In genomic region chr1:16608838-16609560, GRCh38 we compare ENCODE assay signal across 20 cellular contexts. TPM values are rescaled to one million over a fixed set of nuclear protein-coding genes. Genes with fewer than 3 reads are reported as not detected.
DNase-seq lines count a peak whose midpoint lies in the region; ATAC-seq, FAIRE-seq and TF ChIP-seq lines count a peak whose summit lies in the region.
"Had no signal": no experiment of that assay in that cellular context is flagged by ENCODE, and none has a peak within 500 bp of the region (broad histone marks: within the 10 kb centered on the region; RNA-seq: fewer than 3 reads in every experiment).

No MANE protein-coding gene starts in this region.

- no peak for TF ChIP-seq EP300 in K562 (IDR thresholded peaks at IDR 0.05; ENCODE audit: low read length)

- H3K9ac ChIP-seq in K562 (ENCODE audit: insufficient read depth in 1 of 2, low read depth in 2 of 2, low read length in 2 of 2) = no peak overlapping the region
- no peak overlapping the region for H3K9ac ChIP-seq in liver (ENCODE audit: low read depth in 1 of 2, low read length in 2 of 2)

- peaks cover 13 to 19% of the 10 kb centered on the region in 2 experiments for H3K4me1 ChIP-seq in K562 (replicated peaks in 1 of 2; ENCODE audit: control insufficient read depth in 2 of 2, insufficient read depth in 2 of 2, low read length in 2 of 2)
- peaks cover 13 to 52% (median 36%) of the 10 kb centered on the region in 4 donors for H3K4me1 ChIP-seq in liver (ENCODE audit: control insufficient read depth in 4 of 4, insufficient read depth in 4 of 4, low read length in 3 of 4)
- peaks cover 31% of the 10 kb centered on the region for H3K4me1 ChIP-seq in vagina

- H3K27me3 ChIP-seq in K562 (ENCODE audit: control insufficient read depth in 2 of 2, insufficient read depth in 2 of 2, low read length in 2 of 2) (no peaks in the 10 kb centered on the region), liver (ENCODE audit: control insufficient read depth in 4 of 4, insufficient read depth in 4 of 4, low read length in 3 of 4) (no peaks in the 10 kb centered on the region), vagina (no peaks in the 10 kb centered on the region)

- H4K20me1 ChIP-seq in K562 (replicated peaks; ENCODE audit: control insufficient read depth, insufficient read depth, low read length) = no peaks in the 10 kb centered on the region; the same call in 1 of the 2 replicates

- no peak overlapping the region for H3K27ac Mint-ChIP-seq in natural killer cell treated with Interleukin-12 subunit alpha and Interleukin-12 subunit beta and Interleukin-15 and Interleukin-18, amount 100 ng/mL, for 72 hours
- no peak overlapping the region for H3K27ac Mint-ChIP-seq in natural killer cell
- H3K27ac Mint-ChIP-seq: CD14-positive monocyte had no signal

- intact Hi-C loops in natural killer cell (cut with micrococcal nuclease) = no loop called here
- intact Hi-C loops in K562 (cut with micrococcal nuclease) = no loop called here
- intact Hi-C loops in vagina (cut with DNase I) = no loop called here

- H3K4me3 Mint-ChIP-seq in natural killer cell treated with Interleukin-12 subunit alpha and Interleukin-12 subunit beta and Interleukin-15 and Interleukin-18, amount 100 ng/mL, for 72 hours = no peak overlapping the region
- H3K4me3 Mint-ChIP-seq in natural killer cell = no peak overlapping the region
- H3K4me3 Mint-ChIP-seq: CD14-positive monocyte had no signal

- H3K9me3 Mint-ChIP-seq in natural killer cell treated with Interleukin-12 subunit alpha and Interleukin-12 subunit beta and Interleukin-15 and Interleukin-18, amount 100 ng/mL, for 72 hours = no peaks in the 10 kb centered on the region
- no peaks in the 10 kb centered on the region for H3K9me3 Mint-ChIP-seq in natural killer cell
- H3K9me3 Mint-ChIP-seq: CD14-positive monocyte had no signal

- CTCF ChIA-PET in K562 (lab: Yijun Ruan, JAX; ENCODE audit: low intra/inter-chr PET ratio) = no interaction called here

- TF ChIP-seq CTCF in natural killer cell (IDR thresholded peaks at IDR 0.05) (no peak), K562 (IDR thresholded peaks at IDR 0.05 in 2 of 3, conservative IDR thresholded peaks at IDR 0.05 in 1 of 3; ENCODE audit: insufficient read depth in 2 of 3, low read depth in 1 of 3, low read length in 3 of 3) (no peak), liver (IDR thresholded peaks at IDR 0.05; ENCODE audit: low read depth, low read length, missing input control) (no peak), vagina (IDR thresholded peaks at IDR 0.05) (no peak)

- no peak overlapping the region for H3K4me2 ChIP-seq in K562 (ENCODE audit: insufficient read depth, low read length)

- TF ChIP-seq POLR2A in K562 (conservative IDR thresholded peaks at IDR 0.05) = no peak
- TF ChIP-seq POLR2A in vagina (IDR thresholded peaks at IDR 0.05) = no peak

- WGBS in K562 (ENCODE audit: insufficient coverage, low coverage, missing lambda C conversion rate) = 71% methylated on average over 9 of the region's 9 CpGs
- 93% methylated on average over 9 of the region's 9 CpGs for WGBS in liver

- no peaks in the 10 kb centered on the region for H3K27me3 Mint-ChIP-seq in natural killer cell treated with Interleukin-12 subunit alpha and Interleukin-12 subunit beta and Interleukin-15 and Interleukin-18, amount 100 ng/mL, for 72 hours
- H3K27me3 Mint-ChIP-seq in natural killer cell (ENCODE audit: low read depth in 2 of 2) = no peaks in the 10 kb centered on the region

- peaks cover 8% of the 10 kb centered on the region; the same call in 2 of the 3 replicates for H3K79me2 ChIP-seq in K562 (ENCODE audit: control insufficient read depth, insufficient read depth, low read length)

- peak; percentile 59 for DNase-seq in natural killer cell treated with Interleukin-12 subunit alpha and Interleukin-12 subunit beta and Interleukin-15 and Interleukin-18, amount 100 ng/mL, for 72 hours (ENCODE audit: low spot score)
- no peak for DNase-seq in natural killer cell
- DNase-seq in K562 (ENCODE audit: extremely low read depth in 1 of 4, low spot score in 3 of 4) = no peak
- peak; percentile 82 to 95 for DNase-seq in vagina (ENCODE audit: extremely low spot score in 2 of 2)
- DNase-seq: DMS153, KG1, NCI-H1048, NCI-H2081 treated with DMSO at 0.1 percent for 48 hours, NCI-H2227 treated with DMSO at 0.1 percent for 48 hours, NCI-H524 had no signal

- H3K27ac ChIP-seq in K562 (ENCODE audit: extremely low read depth, low read depth, low read length) = no peak overlapping the region
- peak overlapping the region; percentile 47 to 63 for H3K27ac ChIP-seq in liver (ENCODE audit: low read depth in 1 of 2, low read length in 2 of 2)
- no peak overlapping the region for H3K27ac ChIP-seq in vagina
- H3K27ac ChIP-seq: SK-N-MC had no signal

- no peaks in the 10 kb centered on the region for H3K36me3 Mint-ChIP-seq in natural killer cell treated with Interleukin-12 subunit alpha and Interleukin-12 subunit beta and Interleukin-15 and Interleukin-18, amount 100 ng/mL, for 72 hours
- no peaks in the 10 kb centered on the region for H3K36me3 Mint-ChIP-seq in natural killer cell
- H3K36me3 Mint-ChIP-seq: CD14-positive monocyte had no signal

- FAIRE-seq in K562 (lab: Jason Lieb, UNC) = no peak

- H3K9me1 ChIP-seq in K562 (ENCODE audit: control insufficient read depth, insufficient read depth, low read length) = no peaks in the 10 kb centered on the region

- H3K4me1 Mint-ChIP-seq in natural killer cell treated with Interleukin-12 subunit alpha and Interleukin-12 subunit beta and Interleukin-15 and Interleukin-18, amount 100 ng/mL, for 72 hours (ENCODE audit: low read depth in 2 of 2) = no peaks in the 10 kb centered on the region
- no peaks in the 10 kb centered on the region for H3K4me1 Mint-ChIP-seq in natural killer cell
- H3K4me1 Mint-ChIP-seq: CD14-positive monocyte had no signal

- POLR2A ChIA-PET in K562 (lab: Yijun Ruan, JAX) = interaction anchor here (0.6 to 2.1 kb wide), 10 partner anchors 8 to 675 kb away, joined by 3 to 7 read pairs (median 3); no protein-coding TSS in a partner anchor

- H3K4me3 ChIP-seq in K562 (no peak overlapping the region), liver (ENCODE audit: low read depth in 1 of 3, low read length in 3 of 3) (no peak overlapping the region), vagina (no peak overlapping the region)
- H3K4me3 ChIP-seq: SK-N-MC had no signal

- no peak for TF ChIP-seq RAD21 in K562 (CRISPR knock-in tag; conservative IDR thresholded peaks at IDR 0.05 in 1 of 2, IDR thresholded peaks at IDR 0.05 in 1 of 2)
- TF ChIP-seq RAD21 in liver (IDR thresholded peaks at IDR 0.05) = no peak

- H2AFZ ChIP-seq in K562 (ENCODE audit: low read depth, low read length) = no peak overlapping the region

- H3K36me3 ChIP-seq in K562 (ENCODE audit: control insufficient read depth, insufficient read depth, low read length) = peaks cover 25% of the 10 kb centered on the region; the same call in 1 of the 3 replicates
- H3K36me3 ChIP-seq in liver (ENCODE audit: control insufficient read depth in 4 of 4, insufficient read depth in 3 of 4, low read depth in 1 of 4, low read length in 3 of 4) = peaks cover 0 to 6% (median 3%) of the 10 kb centered on the region in 4 donors
- peaks cover 0 to 37% of the 10 kb centered on the region in 2 donors for H3K36me3 ChIP-seq in vagina

- ATAC-seq in natural killer cell treated with Interleukin-12 subunit alpha and Interleukin-12 subunit beta and Interleukin-15 and Interleukin-18, amount 100 ng/mL, for 72 hours = no peak
- ATAC-seq in natural killer cell (no peak), K562 (no peak), GM21619 (IDR thresholded peaks at IDR 0.05; ENCODE audit: unreplicated experiment) (no peak), HG03045 (IDR thresholded peaks at IDR 0.05; ENCODE audit: unreplicated experiment) (no peak), GM21723 (IDR thresholded peaks at IDR 0.05; ENCODE audit: unreplicated experiment) (no peak)
- ATAC-seq: HCT116, Panc1, Right ventricle myocardium inferior had no signal

- in situ Hi-C loops in K562 (cut with MboI) = loop anchor here (5.0 to 25.0 kb wide), 3 partner anchors 42 to 303 kb away; partner anchors contain the start of genes CROCC and RNU1-1

- H3K9me3 ChIP-seq in K562 (replicated peaks; ENCODE audit: control insufficient read depth, insufficient read depth, low read depth, low read length) = no peaks in the 10 kb centered on the region
- no peaks in the 10 kb centered on the region for H3K9me3 ChIP-seq in liver (ENCODE audit: control insufficient read depth in 4 of 4, low read length in 3 of 4)
- no peaks in the 10 kb centered on the region for H3K9me3 ChIP-seq in vagina

- no TSS peak for BruUV-seq in K562 (replicated peaks; lab: Mats Ljungman, UMichigan)

RNA-seq across cellular contexts. Expression of gene NBPF1, which starts 4.4 kb away (rescaled TPM):
- total RNA-seq in natural killer cell treated with Interleukin-12 subunit alpha and Interleukin-12 subunit beta and Interleukin-15 and Interleukin-18, amount 100 ng/mL, for 72 hours = 10 to 100 TPM in 1 of 2 donors, 1 to 10 TPM in 1; 6.3 to 10.0 TPM
- total RNA-seq in natural killer cell (10 to 100 TPM; 18.4 to 26.0 (median 22.8) TPM), K562 (2014; rRNA removed) (15.1 and 19.0 TPM in 2 replicates), K562 (2014; rRNA removed; fragmentation: Illumina TruSeq; extraction: Trizol) (20.3 and 21.2 TPM in 2 replicates), K562 (2015; rRNA removed; fragmentation: Illumina TruSeq; extraction: Trizol) (39.1 and 42.6 TPM in 2 replicates), K562 (2021) (31.4 and 33.6 TPM in 2 replicates), liver (10 to 100 TPM in 1 of 2 donors, 1 to 10 TPM in 1; 9.7 to 16.4 TPM), vagina (45.9 TPM)
- 56.6 and 102 TPM in 2 replicates for total RNA-seq in K562 (2011; cell fraction: chromatin; rRNA removed; ENCODE audit: low replicate concordance)
- total RNA-seq in K562 (2011; cell fraction: nucleolus; rRNA removed) = 36.9 and 44.1 TPM in 2 replicates
- total RNA-seq in K562 (2011; cell fraction: nucleoplasm; rRNA removed) = 89.4 and 146 TPM in 2 replicates
- polyA plus RNA-seq in K562 (2011; rRNA removed) (36.5 and 41.3 TPM in 2 replicates), K562 (2014; fragmentation: Illumina TruSeq; extraction: Trizol) (27.6 and 35.0 TPM in 2 replicates), K562 (2014; fragmentation: Nextera tagmentation; extraction: Ambion mirVana) (1 to 10 TPM; 5.2 to 7.9 TPM), K562 (2014; rRNA removed) (24.1 and 30.7 TPM in 2 replicates), liver (10 to 100 TPM in 1 of 2 donors, 1 to 10 TPM in 1; 8.0 to 11.9 TPM)
- 15.1 and 32.8 TPM in 2 replicates for polyA plus RNA-seq in K562 (2011; cell fraction: cytosol; rRNA removed)
- polyA plus RNA-seq in K562 (2011; cell fraction: nucleus; rRNA removed) = 56.8 and 69.1 TPM in 2 replicates
- 32.4 and 33.6 TPM in 2 replicates for polyA plus RNA-seq in K562 (2012)
- polyA minus RNA-seq in K562 (2011; rRNA and poly(A)+ RNA removed) = 28.5 and 39.5 TPM in 2 replicates
- polyA minus RNA-seq in K562 (2011; cell fraction: cytosol; rRNA and poly(A)+ RNA removed) = 10.4 and 15.7 TPM in 2 replicates
- 39.3 and 69.2 TPM in 2 replicates for polyA minus RNA-seq in K562 (2011; cell fraction: nucleus; rRNA and poly(A)+ RNA removed)

RNA-seq across cellular contexts. Expression of gene RNU1-3, which starts 57.7 kb away (rescaled TPM):
- total RNA-seq in natural killer cell treated with Interleukin-12 subunit alpha and Interleukin-12 subunit beta and Interleukin-15 and Interleukin-18, amount 100 ng/mL, for 72 hours = 1,000 to 10,000 TPM; 1,591 to 3,879 TPM
- 1,000 to 10,000 TPM; 2,937 to 3,261 (median 3,038) TPM for total RNA-seq in natural killer cell
- total RNA-seq in K562 (2011; cell fraction: chromatin; rRNA removed; ENCODE audit: low replicate concordance) = under 0.01 TPM in 2 replicates
- total RNA-seq in K562 (2011; cell fraction: nucleolus; rRNA removed) = under 0.01 and 21,200 TPM in 2 replicates
- under 0.01 and 24,158 TPM in 2 replicates for total RNA-seq in K562 (2011; cell fraction: nucleoplasm; rRNA removed)
- under 0.01 TPM in 2 replicates for total RNA-seq in K562 (2014; rRNA removed)
- total RNA-seq in K562 (2014; rRNA removed; fragmentation: Illumina TruSeq; extraction: Trizol) = 28,565 and 32,823 TPM in 2 replicates
- total RNA-seq in K562 (2015; rRNA removed; fragmentation: Illumina TruSeq; extraction: Trizol) = 20,456 and 27,045 TPM in 2 replicates
- 2,231 and 2,538 TPM in 2 replicates for total RNA-seq in K562 (2021)
- polyA plus RNA-seq in K562 (2011; rRNA removed) = 83.9 TPM in 1 of 2 replicates, not detected in the other
- under 0.01 TPM in 1 of 2 replicates, not detected in the other for polyA plus RNA-seq in K562 (2011; cell fraction: cytosol; rRNA removed)
- under 0.01 and 1,424 TPM in 2 replicates for polyA plus RNA-seq in K562 (2011; cell fraction: nucleus; rRNA removed)
- polyA plus RNA-seq in K562 (2012) = 25.1 TPM in 1 of 2 replicates, not detected in the other
- not detected in 2 replicates for polyA plus RNA-seq in K562 (2014; fragmentation: Illumina TruSeq; extraction: Trizol)
- 1 to 10 TPM in 1 of 2 experiments, not detected in 1; 3.0 TPM for polyA plus RNA-seq in K562 (2014; fragmentation: Nextera tagmentation; extraction: Ambion mirVana)
- not detected in 2 replicates for polyA plus RNA-seq in K562 (2014; rRNA removed)
- polyA minus RNA-seq in K562 (2011; rRNA and poly(A)+ RNA removed) = 10,756 and 20,531 TPM in 2 replicates
- polyA minus RNA-seq in K562 (2011; cell fraction: cytosol; rRNA and poly(A)+ RNA removed) = 58,964 and 66,171 TPM in 2 replicates
- 66,769 and 85,880 TPM in 2 replicates for polyA minus RNA-seq in K562 (2011; cell fraction: nucleus; rRNA and poly(A)+ RNA removed)
- under 1 TPM; under 0.01 TPM for total RNA-seq in liver
- 10 to 100 TPM in 1 of 2 donors, not detected in 1; 16.7 TPM for polyA plus RNA-seq in liver
- total RNA-seq in vagina = 19,908 TPM
- total RNA-seq: M059J had no signal
- polyA plus RNA-seq: CD14-positive monocyte had no signal

Comparison
In these comparisons a context has a peak if more than half of its experiments do, and no peak if none do; other contexts are left out.
1. DNase-seq: peak in natural killer cell treated with Interleukin-12 subunit alpha and Interleukin-12 subunit beta and Interleukin-15 and Interleukin-18, amount 100 ng/mL, for 72 hours (single experiment) and vagina (2 of 2); none in natural killer cell (single experiment) and K562 (0 of 4).
2. H3K27ac ChIP-seq: peak in liver (2 of 2); none in K562 (single experiment) and vagina (single experiment).